ENCODE assay signal across 14 cellular contexts in the genomic region with DNA sequence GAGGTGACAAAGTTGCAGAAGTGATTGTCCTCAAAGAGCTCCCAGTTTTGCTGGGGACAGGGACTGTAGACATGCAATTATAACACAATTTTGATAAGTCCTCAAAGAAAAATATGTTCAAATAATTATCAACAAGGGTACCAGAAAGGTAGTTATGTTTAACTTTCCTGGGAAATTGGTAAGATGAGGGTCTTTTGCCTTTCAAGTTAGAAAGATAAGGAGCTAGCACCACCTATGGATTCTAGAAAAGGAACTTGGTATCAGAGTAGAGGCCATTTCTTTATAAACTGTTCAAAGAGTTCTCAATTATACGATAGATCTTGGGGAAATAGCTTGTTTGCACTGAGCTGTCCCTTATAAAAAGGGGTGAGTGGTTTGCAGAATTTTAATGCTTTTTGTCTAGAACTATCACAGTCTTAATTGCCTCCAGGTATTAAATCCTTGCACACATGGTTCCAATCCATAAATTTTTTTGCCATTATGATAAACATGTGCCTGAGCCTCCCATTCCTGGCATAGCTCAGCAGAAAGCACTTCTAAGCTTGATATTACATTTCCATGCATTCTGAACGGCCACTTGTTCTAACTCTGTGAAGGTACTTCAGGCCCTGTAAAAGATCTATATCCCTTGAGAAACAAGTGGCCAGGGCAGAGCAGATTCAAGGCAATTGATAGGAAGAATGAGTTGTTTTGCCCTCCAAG.
DNase-seq lines count a peak whose midpoint lies in the region; ATAC-seq, FAIRE-seq and TF ChIP-seq lines count a peak whose summit lies in the region.
"Had no signal": no experiment of that assay in that cellular context is flagged by ENCODE, and none has a peak within 500 bp of the region (broad histone marks: within the 10 kb centered on the region; RNA-seq: fewer than 3 reads in every experiment).

No MANE protein-coding gene starts in this region.

- H3K27ac ChIP-seq in RWPE2 (ENCODE audit: poor library complexity, severe bottlenecking) (no peak overlapping the region), rectal smooth muscle tissue (ENCODE audit: low read depth, low read length) (peak overlapping the region; percentile 8)
- H3K27ac ChIP-seq: BLaER1, Peyer's patch had no signal

- no peak for FAIRE-seq in GM19239 (lab: Jason Lieb, UNC)

- H3K27me3 ChIP-seq in RWPE2 (ENCODE audit: insufficient read depth, poor library complexity, severe bottlenecking) (no peaks in the 10 kb centered on the region), rectal smooth muscle tissue (ENCODE audit: control insufficient read depth, insufficient read depth, low read length) (no peaks in the 10 kb centered on the region)
- H3K27me3 ChIP-seq: BLaER1, Peyer's patch had no signal

- H3K4me1 ChIP-seq in RWPE2 (ENCODE audit: insufficient read depth, poor library complexity, severe bottlenecking) (no peaks in the 10 kb centered on the region), rectal smooth muscle tissue (ENCODE audit: control insufficient read depth, insufficient read depth, low read length) (peaks cover 19% of the 10 kb centered on the region)
- H3K4me1 ChIP-seq: BLaER1, Peyer's patch had no signal

- peak; percentile 16 for TF ChIP-seq CTCF in RWPE2 (IDR thresholded peaks at IDR 0.05; ENCODE audit: poor library complexity, severe bottlenecking)
- TF ChIP-seq CTCF in fibroblast of the aortic adventitia (IDR thresholded peaks at IDR 0.05; ENCODE audit: insufficient read depth, low read length): no peak

- H3K4me3 ChIP-seq in RWPE2 (ENCODE audit: severe bottlenecking) (no peak overlapping the region), fibroblast of the aortic adventitia (ENCODE audit: low read depth, low read length) (no peak overlapping the region), rectal smooth muscle tissue (ENCODE audit: low read length) (no peak overlapping the region)
- H3K4me3 ChIP-seq: BLaER1, Peyer's patch had no signal

- no peak for ATAC-seq in RWPE2 (ENCODE audit: low read depth)

- H3K9ac ChIP-seq in rectal smooth muscle tissue (ENCODE audit: low read length): no peak overlapping the region
- H3K9ac ChIP-seq: BLaER1 had no signal

- DNase-seq in EH (ENCODE audit: low read depth) (peak; percentile 16), RWPE2 (ENCODE audit: low spot score) (no peak), fibroblast of the aortic adventitia (ENCODE audit: low read depth) (peak; percentile 4), GM19239 (ENCODE audit: insufficient read length, low spot score) (no peak), kidney glomerular epithelial cell (lab: John Stamatoyannopoulos, UW) (no peak)
- no peak for DNase-seq in stimulated activated CD8-positive, alpha-beta memory T cell treated with anti-CD3 and anti-CD28 coated beads, Interleukin-4, amount 100 ng/mL, for 48 hours
- DNase-seq: DMS153, H7, NCI-H2107, NCI-H69, Peyer's patch, SHP77 treated with DMSO at 0.1 percent for 48 hours had no signal

- H3K36me3 ChIP-seq in RWPE2 (ENCODE audit: low read depth) (no peaks in the 10 kb centered on the region), rectal smooth muscle tissue (ENCODE audit: control insufficient read depth, insufficient read depth, low read length) (no peaks in the 10 kb centered on the region)
- H3K36me3 ChIP-seq: BLaER1, Peyer's patch had no signal

- no peaks in the 10 kb centered on the region for H3K9me3 ChIP-seq in RWPE2 (ENCODE audit: severe bottlenecking)
- H3K9me3 ChIP-seq: BLaER1, Peyer's patch had no signal

Comparison
In these comparisons a context has a peak if more than half of its experiments do, and no peak if none do; other contexts are left out.
1. DNase-seq: peak in EH (single experiment) and fibroblast of the aortic adventitia (single experiment); none in RWPE2 (single experiment), GM19239 (single experiment), stimulated activated CD8-positive, alpha-beta memory T cell treated with anti-CD3 and anti-CD28 coated beads, Interleukin-4, amount 100 ng/mL, for 48 hours (single experiment) and kidney glomerular epithelial cell (single experiment).